In genomic region chr9:113416149-113416726, GRCh38 we compare ENCODE assay signal across 9 cellular contexts.
DNase-seq lines count a peak whose midpoint lies in the region; ATAC-seq lines count a peak whose summit lies in the region.
"Had no signal": no experiment of that assay in that cellular context is flagged by ENCODE, and none has a peak within 500 bp of the region (broad histone marks: within the 10 kb centered on the region; RNA-seq: fewer than 3 reads in every experiment).

No MANE protein-coding gene starts in this region.

- ATAC-seq in GM18520 (IDR thresholded peaks at IDR 0.05; ENCODE audit: unreplicated experiment), result peak; percentile 63
- ATAC-seq in GM21619 (IDR thresholded peaks at IDR 0.05; ENCODE audit: unreplicated experiment), result peak; percentile 98
- peak; percentile 97 for ATAC-seq in HG03460 (IDR thresholded peaks at IDR 0.05; ENCODE audit: unreplicated experiment)

- DNase-seq in islet precursor cell (peak; percentile 34), inferior parietal cortex (ENCODE audit: extremely low spot score) (no peak), activated T-cell treated with anti-CD3 and anti-CD28 coated beads for 4 hours (no peak), SKM-1 treated with dmso at 0.1 percent for 144 hours (lab: John Stamatoyannopoulos, UW; ENCODE audit: unreplicated experiment) (no peak)
- DNase-seq in activated CD4-positive, alpha-beta T cell treated with anti-CD3 and anti-CD28 coated beads, Interleukin-2, amount 50 U/mL, for 48 hours, result no peak
- DNase-seq: NCI-H1417 treated with DMSO at 0.1 percent for 48 hours had no signal
